Comparison of ENCODE assay signal across 29 cellular contexts in the genomic region with DNA sequence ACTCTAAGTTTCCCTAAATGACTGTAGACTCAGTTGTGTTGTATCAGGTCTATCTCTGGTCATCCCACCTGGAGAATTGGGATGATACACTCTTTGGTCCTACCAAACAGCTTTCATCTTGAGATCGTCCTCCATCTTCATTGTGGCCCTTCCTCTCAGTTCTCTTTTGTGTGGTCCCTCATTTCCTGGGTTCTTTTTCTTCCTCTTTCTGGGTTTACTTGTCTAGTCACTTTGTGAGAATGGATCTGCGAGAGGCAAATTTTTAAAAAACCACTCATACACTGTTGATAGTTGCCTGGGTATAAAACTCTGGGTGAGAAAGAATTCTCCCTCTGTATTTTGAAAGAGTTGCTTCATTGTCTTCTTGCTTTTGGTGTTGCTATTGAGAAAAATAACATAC. TPM values are rescaled to one million over a fixed set of nuclear protein-coding genes. Genes with fewer than 3 reads are reported as not detected.
A peak's percentile ranks its signal among the peaks of the same experiment; 100 is the strongest.
DNase-seq lines count a peak whose midpoint lies in the region; ATAC-seq and TF ChIP-seq lines count a peak whose summit lies in the region.
"Had no signal": no experiment of that assay in that cellular context is flagged by ENCODE, and none has a peak within 500 bp of the region (broad histone marks: within the 10 kb centered on the region; RNA-seq: fewer than 3 reads in every experiment).

No MANE protein-coding gene starts in this region.

- H3K27ac ChIP-seq in left ventricle myocardium inferior (replicated peaks) (peak overlapping the region; percentile 21), right cardiac atrium (ENCODE audit: low read length) (no peak overlapping the region), thyroid gland (no peak overlapping the region), right atrium auricular region (peak overlapping the region in 1 of 2 donors; percentile 13)
- H3K27ac ChIP-seq: hepatocyte, testis had no signal

- H3K27me3 ChIP-seq in left ventricle myocardium inferior (ENCODE audit: low read depth) (no peaks in the 10 kb centered on the region), right cardiac atrium (ENCODE audit: control insufficient read depth, insufficient read depth) (no peaks in the 10 kb centered on the region), thyroid gland (no peaks in the 10 kb centered on the region), right atrium auricular region (no peaks in the 10 kb centered on the region)
- H3K27me3 ChIP-seq: ascending aorta, gastroesophageal sphincter, hepatocyte, testis had no signal

- H3K27ac Mint-ChIP-seq in memory B cell = no peak overlapping the region
- H3K27ac Mint-ChIP-seq: CD8-positive, alpha-beta memory T cell; nephron; T-helper 1 cell treated with Interleukin-12 subunit alpha and Interleukin-12 subunit beta and Interleukin-4 antibody, amounts not matched to agents 30 μg/mL and 1 μg/mL, for 36 hours had no signal

- peaks cover 16% of the 10 kb centered on the region for H3K27me3 Mint-ChIP-seq in memory B cell

- ATAC-seq in right cardiac atrium (no peak), memory B cell (ENCODE audit: low read depth) (peak; percentile 39), GM18867 (IDR thresholded peaks at IDR 0.05; ENCODE audit: unreplicated experiment) (no peak)
- ATAC-seq: A549; activated CD4-positive, CD25-positive, alpha-beta regulatory T cell treated with anti-CD3 and anti-CD28 coated beads, Interleukin-2, amount 50 U/mL, for 24 hours; activated T-cell treated with anti-CD3 and anti-CD28 coated beads, Interleukin-2, amount 50 U/mL, for 72 hours; gastroesophageal sphincter; mucosa of descending colon had no signal

- H3K4me3 ChIP-seq in left ventricle myocardium inferior (no peak overlapping the region), right cardiac atrium (ENCODE audit: low read length) (no peak overlapping the region), NB4 (ENCODE audit: low read depth, low read length) (no peak overlapping the region), thyroid gland (replicated peaks in 1 of 3) (no peak overlapping the region), right atrium auricular region (no peak overlapping the region)
- H3K4me3 ChIP-seq: A549, ascending aorta, gastroesophageal sphincter, hepatocyte, mucosa of descending colon, skin epidermis, testis had no signal

- H3K4me1 ChIP-seq in left ventricle myocardium inferior (peaks cover 24% of the 10 kb centered on the region), right cardiac atrium (ENCODE audit: control insufficient read depth, insufficient read depth, low read length) (peaks cover 4% of the 10 kb centered on the region), thyroid gland (peaks cover 21 to 28% of the 10 kb centered on the region in 2 donors), right atrium auricular region (peaks cover 0 to 26% of the 10 kb centered on the region in 2 donors)
- H3K4me1 ChIP-seq: BE2C had no signal

- intact Hi-C loops in left ventricle myocardium inferior (cut with micrococcal nuclease) (loop anchor here (5.0 kb wide), 1 partner anchor 92 kb away; no protein-coding TSS in a partner anchor), right cardiac atrium (cut with DNase I) (loop anchor here in 1 of 4 donors (10.0 kb wide), 1 partner anchor 95 kb away; no protein-coding TSS in a partner anchor), thyroid gland (cut with DNase I) (no loop called here)

- no peak overlapping the region for H3K4me3 Mint-ChIP-seq in memory B cell
- H3K4me3 Mint-ChIP-seq: activated T-cell treated with anti-CD3 and anti-CD28 coated beads, Interleukin-2, amount 50 U/mL, for 72 hours; CD8-positive, alpha-beta memory T cell; nephron; T-helper 1 cell treated with Interleukin-12 subunit alpha and Interleukin-12 subunit beta and Interleukin-4 antibody, amounts not matched to agents 30 μg/mL and 1 μg/mL, for 36 hours had no signal

- H3K4me1 Mint-ChIP-seq in memory B cell = peaks cover 7% of the 10 kb centered on the region

- DNase-seq in left ventricle myocardium inferior = no peak
- DNase-seq in right cardiac atrium = no peak
- peak; percentile 13 for DNase-seq in NB4 (ENCODE audit: low read depth)
- DNase-seq in memory B cell (ENCODE audit: low spot score in 2 of 2) = no peak
- no peak for DNase-seq in thyroid gland
- DNase-seq in kidney tubule cell (ENCODE audit: low spot score) = no peak
- DNase-seq in right atrium auricular region (ENCODE audit: low spot score) = no peak
- DNase-seq: activated CD4-positive, alpha-beta T cell treated with anti-CD3 and anti-CD28 coated beads, Interleukin-2, amount 50 U/mL, for 48 hours; activated T-cell treated with anti-CD3 and anti-CD28 coated beads, Interleukin-2, amount 50 U/mL, for 72 hours; BE2C; CD8-positive, alpha-beta memory T cell; left cardiac atrium; mucosa of descending colon; NCI-H1417; NCI-H2081; NCI-H2227 treated with DMSO at 0.1 percent for 48 hours; NCI-H69; RPMI8226; stimulated activated naive CD4-positive, alpha-beta T cell treated with Interleukin-2 at 50 U/mL for 16 hours; testis had no signal

- H3K36me3 Mint-ChIP-seq in memory B cell = no peaks in the 10 kb centered on the region
- H3K36me3 Mint-ChIP-seq: CD8-positive, alpha-beta memory T cell had no signal

- TF ChIP-seq POLR2A in NB4 (IDR thresholded peaks at IDR 0.05; ENCODE audit: extremely low read depth, insufficient read length) (no peak), thyroid gland (IDR thresholded peaks at IDR 0.05) (no peak)

- no peak for TF ChIP-seq CTCF in left ventricle myocardium inferior (IDR thresholded peaks at IDR 0.05; ENCODE audit: borderline replicate concordance)
- TF ChIP-seq CTCF in NB4 (IDR thresholded peaks at IDR 0.05; ENCODE audit: low read depth, low read length) = no peak
- no peak for TF ChIP-seq CTCF in thyroid gland (IDR thresholded peaks at IDR 0.05)
- no peak for TF ChIP-seq CTCF in right atrium auricular region (IDR thresholded peaks at IDR 0.05)

- H3K36me3 ChIP-seq in left ventricle myocardium inferior (no peaks in the 10 kb centered on the region), thyroid gland (no peaks in the 10 kb centered on the region), right atrium auricular region (no peaks in the 10 kb centered on the region)
- H3K36me3 ChIP-seq: ascending aorta, BE2C, gastroesophageal sphincter had no signal

- H3K9me3 Mint-ChIP-seq in memory B cell = peaks cover 11% of the 10 kb centered on the region
- H3K9me3 Mint-ChIP-seq: activated T-cell treated with anti-CD3 and anti-CD28 coated beads, Interleukin-2, amount 50 U/mL, for 72 hours; CD8-positive, alpha-beta memory T cell; nephron; T-helper 1 cell treated with Interleukin-12 subunit alpha and Interleukin-12 subunit beta and Interleukin-4 antibody, amounts not matched to agents 30 μg/mL and 1 μg/mL, for 36 hours had no signal

- 83% methylated on average over 2 of the region's 2 CpGs for WGBS in right cardiac atrium
- 95 to 96% methylated on average over 2 of the region's 2 CpGs for WGBS in thyroid gland, 2 donors

- no peaks in the 10 kb centered on the region for H3K9me3 ChIP-seq in left ventricle myocardium inferior (replicated peaks)
- H3K9me3 ChIP-seq in right cardiac atrium (ENCODE audit: control insufficient read depth, low read length) = no peaks in the 10 kb centered on the region
- no peaks in the 10 kb centered on the region for H3K9me3 ChIP-seq in thyroid gland
- no peaks in the 10 kb centered on the region for H3K9me3 ChIP-seq in right atrium auricular region
- H3K9me3 ChIP-seq: A549, ascending aorta, BE2C, gastroesophageal sphincter, mucosa of descending colon, testis had no signal

RNA-seq across cellular contexts. Expression of a gene that starts 6.0 kb away (rescaled TPM):
- 44.4 TPM for total RNA-seq in left ventricle myocardium inferior
- 10 to 100 TPM; 44.6 to 57.6 (median 47.6) TPM for total RNA-seq in right cardiac atrium
- 22.9 TPM for polyA plus RNA-seq in right cardiac atrium
- 100 to 1,000 TPM in 3 of 4 donors, 10 to 100 TPM in 1; 76.0 to 149 (median 117) TPM for total RNA-seq in thyroid gland
- 100 to 1,000 TPM in 1 of 2 donors, 10 to 100 TPM in 1; 62.3 to 119 TPM for total RNA-seq in right atrium auricular region
- total RNA-seq: CD8-positive, alpha-beta memory T cell had no signal
